In the genomic region with DNA sequence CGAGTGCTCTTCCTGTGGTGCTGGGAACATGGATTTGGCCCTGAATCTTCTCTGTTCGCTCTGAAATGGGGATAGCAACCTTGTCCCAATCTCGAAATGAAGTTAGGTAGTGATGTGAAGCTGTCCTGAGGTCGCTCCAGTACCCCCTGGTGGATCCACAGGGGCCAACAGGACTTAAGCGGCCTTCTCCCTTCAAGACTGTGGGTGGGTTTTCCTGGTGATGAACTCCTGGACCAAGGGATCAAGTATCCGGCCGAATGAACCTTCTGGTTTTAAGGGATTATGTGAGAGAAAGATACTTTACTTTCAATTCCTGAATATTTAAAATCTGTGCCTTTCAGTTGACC, we compare ENCODE assay signal across 28 cellular contexts.
DNase-seq lines count a peak whose midpoint lies in the region; ATAC-seq, FAIRE-seq and TF ChIP-seq lines count a peak whose summit lies in the region.
"Had no signal": no experiment of that assay in that cellular context is flagged by ENCODE, and none has a peak within 500 bp of the region (broad histone marks: within the 10 kb centered on the region; RNA-seq: fewer than 3 reads in every experiment).

No MANE protein-coding gene starts in this region.

- H3K56ac ChIP-seq in mesendoderm (ENCODE audit: low read length): no peak overlapping the region

- TF ChIP-seq CTCF in GM12865 (IDR thresholded peaks at IDR 0.05; ENCODE audit: insufficient read depth, low read depth, low read length, missing control alignments): peak; percentile 11
- TF ChIP-seq CTCF in astrocyte (IDR thresholded peaks at IDR 0.05; ENCODE audit: insufficient read depth, low read depth, low read length): no peak

- ATAC-seq in effector memory CD8-positive, alpha-beta T cell (replicated peaks): no peak
- ATAC-seq: psoas muscle; stimulated activated naive CD8-positive, alpha-beta T cell treated with anti-CD3 and anti-CD28 coated beads, Interleukin-15, Interleukin-2, amounts not matched to agents 100 U/mL and 50 U/mL, for 24 hours had no signal

- H3K36me3 Mint-ChIP-seq in astrocyte (ENCODE audit: low read depth, unreplicated experiment): peaks cover 6% of the 10 kb centered on the region
- H3K36me3 Mint-ChIP-seq in effector memory CD8-positive, alpha-beta T cell (ENCODE audit: insufficient read depth): peaks cover 3% of the 10 kb centered on the region
- H3K36me3 Mint-ChIP-seq: activated naive CD8-positive, alpha-beta T cell; CD4-positive, alpha-beta memory T cell; naive B cell had no signal

- no peaks in the 10 kb centered on the region for H3K9me3 ChIP-seq in astrocyte (ENCODE audit: insufficient read depth, low read depth, low read length)
- H3K9me3 ChIP-seq: left ventricle myocardium inferior, psoas muscle, thoracic aorta had no signal

- peak overlapping the region; percentile 19 for H3K27ac Mint-ChIP-seq in astrocyte (ENCODE audit: unreplicated experiment)
- no peak overlapping the region for H3K27ac Mint-ChIP-seq in effector memory CD8-positive, alpha-beta T cell
- H3K27ac Mint-ChIP-seq: activated naive CD8-positive, alpha-beta T cell; CD4-positive, alpha-beta memory T cell; HFFc6; mesothelial cell of epicardium; naive B cell had no signal

- H3K9ac ChIP-seq in astrocyte (ENCODE audit: low read length) (no peak overlapping the region), mesendoderm (ENCODE audit: low read length) (no peak overlapping the region)

- peaks cover 12% of the 10 kb centered on the region for H3K4me1 Mint-ChIP-seq in astrocyte (ENCODE audit: low read depth, unreplicated experiment)
- H3K4me1 Mint-ChIP-seq in effector memory CD8-positive, alpha-beta T cell (ENCODE audit: low read depth in 2 of 2): no peaks in the 10 kb centered on the region
- H3K4me1 Mint-ChIP-seq: CD4-positive, alpha-beta memory T cell; mesothelial cell of epicardium had no signal

- H3K4me3 ChIP-seq in GM12865 (ENCODE audit: low read depth, low read length): no peak overlapping the region
- H3K4me3 ChIP-seq in astrocyte (ENCODE audit: insufficient read depth, low read depth, low read length): no peak overlapping the region
- no peak overlapping the region for H3K4me3 ChIP-seq in mesendoderm (ENCODE audit: low read length)
- H3K4me3 ChIP-seq: cardiac muscle cell, left ventricle myocardium inferior, psoas muscle, thoracic aorta had no signal

- DNase-seq in GM12865 (ENCODE audit: low read depth) (peak; percentile 41), HT-29 (ENCODE audit: low spot score) (peak; percentile 31), astrocyte (ENCODE audit: low read depth) (no peak), mesendoderm (peak; percentile 30), HUDEP-2 (lab: John Stamatoyannopoulos, UW; ENCODE audit: unreplicated experiment in 76 of 76) (no peak), activated gamma-delta T cell treated with Interleukin-2 at 50 U/mL for 16 hours (no peak), cerebellar nuclear complex (lab: John Stamatoyannopoulos, UW) (no peak)
- no peak for DNase-seq in effector memory CD8-positive, alpha-beta T cell
- DNase-seq: activated CD4-positive, alpha-beta T cell treated with anti-CD3 and anti-CD28 coated beads for 4 hours; activated T-cell treated with anti-CD3 and anti-CD28 coated beads for 4 hours; aorta; CD4-positive, alpha-beta memory T cell; dermis blood vessel endothelial cell; DMS 273 treated with DMSO at 0.1 percent for 48 hours; HFFc6; hypothalamus; left ventricle myocardium inferior; naive B cell; NCI-H1417; NCI-H2029 treated with DMSO at 0.1 percent for 48 hours; NCI-H748 treated with DMSO at 0.1 percent for 48 hours; psoas muscle; stimulated activated naive CD8-positive, alpha-beta T cell treated with anti-CD3 and anti-CD28 coated beads, Interleukin-15, Interleukin-2, amounts not matched to agents 100 U/mL and 50 U/mL, for 24 hours had no signal

- no peaks in the 10 kb centered on the region for H3K36me3 ChIP-seq in astrocyte (ENCODE audit: insufficient read depth, low read length)
- no peaks in the 10 kb centered on the region for H3K36me3 ChIP-seq in mesendoderm (ENCODE audit: control insufficient read depth, insufficient read depth, low read length)
- H3K36me3 ChIP-seq: cardiac muscle cell, left ventricle myocardium inferior, thoracic aorta had no signal

- no CpG with 5 or more reads among the region's 7 CpGs for WGBS in mesendoderm (ENCODE audit: extremely low coverage, insufficient coverage, low lambda C conversion rate)

- H3K9me3 Mint-ChIP-seq in astrocyte (ENCODE audit: unreplicated experiment): peaks cover 1% of the 10 kb centered on the region
- H3K9me3 Mint-ChIP-seq in effector memory CD8-positive, alpha-beta T cell: no peaks in the 10 kb centered on the region
- H3K9me3 Mint-ChIP-seq: HFFc6, mesothelial cell of epicardium, naive B cell had no signal

- H2BK120ac ChIP-seq in mesendoderm (ENCODE audit: low read depth, low read length): no peak overlapping the region

- no peaks in the 10 kb centered on the region for H3K27me3 Mint-ChIP-seq in astrocyte (ENCODE audit: low read depth, unreplicated experiment)
- H3K27me3 Mint-ChIP-seq in effector memory CD8-positive, alpha-beta T cell: peaks cover 0 to 31% of the 10 kb centered on the region in 2 donors
- H3K27me3 Mint-ChIP-seq: activated naive CD8-positive, alpha-beta T cell had no signal

- H4K5ac ChIP-seq in mesendoderm (ENCODE audit: low read length): no peak overlapping the region

- no peaks in the 10 kb centered on the region for H4K20me1 ChIP-seq in astrocyte (ENCODE audit: insufficient read depth, low read length)

- no peak overlapping the region for H2BK5ac ChIP-seq in mesendoderm (ENCODE audit: low read length)

- no peak overlapping the region for H2AFZ ChIP-seq in astrocyte (ENCODE audit: low read depth, low read length)

- H3K79me1 ChIP-seq in mesendoderm (ENCODE audit: low read length): no peaks in the 10 kb centered on the region

- H3K4me1 ChIP-seq in astrocyte (ENCODE audit: insufficient read depth, low read length) (no peaks in the 10 kb centered on the region), mesendoderm (ENCODE audit: control insufficient read depth, low read depth, low read length) (no peaks in the 10 kb centered on the region)
- H3K4me1 ChIP-seq: left ventricle myocardium inferior, psoas muscle had no signal

- no peak overlapping the region for H3K18ac ChIP-seq in mesendoderm (ENCODE audit: low read length)

- H3K27ac ChIP-seq in astrocyte (ENCODE audit: low read depth, low read length): no peak overlapping the region
- H3K27ac ChIP-seq in mesendoderm (ENCODE audit: low read depth, low read length): no peak overlapping the region
- H3K27ac ChIP-seq: cardiac muscle cell, left ventricle myocardium inferior, psoas muscle, thoracic aorta had no signal

- no peak overlapping the region for H2BK15ac ChIP-seq in mesendoderm (replicated peaks; ENCODE audit: low read depth)

- no peak overlapping the region for H3K23ac ChIP-seq in mesendoderm (ENCODE audit: low read length)

- H3K27me3 ChIP-seq in astrocyte (ENCODE audit: insufficient read depth, low read length) (no peaks in the 10 kb centered on the region), mesendoderm (ENCODE audit: insufficient read depth, low read length, poor library complexity) (no peaks in the 10 kb centered on the region)
- H3K27me3 ChIP-seq: cardiac muscle cell had no signal

- H3K4me2 ChIP-seq in astrocyte (ENCODE audit: low read length) (no peak overlapping the region), mesendoderm (ENCODE audit: low read length) (no peak overlapping the region)

- no peak overlapping the region for H4K8ac ChIP-seq in mesendoderm (ENCODE audit: low read depth, low read length)

- FAIRE-seq in astrocyte (lab: Jason Lieb, UNC): no peak
- FAIRE-seq: GM18507 had no signal

- H3K4me3 Mint-ChIP-seq in astrocyte (ENCODE audit: unreplicated experiment): no peak overlapping the region
- no peak overlapping the region for H3K4me3 Mint-ChIP-seq in effector memory CD8-positive, alpha-beta T cell
- H3K4me3 Mint-ChIP-seq: activated naive CD8-positive, alpha-beta T cell; CD4-positive, alpha-beta memory T cell; HFFc6; mesothelial cell of epicardium; naive B cell had no signal

- no peak overlapping the region for H2AK5ac ChIP-seq in mesendoderm (ENCODE audit: low read length)

- H3K4ac ChIP-seq in mesendoderm (ENCODE audit: low read depth, low read length): no peak overlapping the region

- H3K79me2 ChIP-seq in astrocyte (ENCODE audit: insufficient read depth, low read length) (no peaks in the 10 kb centered on the region), mesendoderm (ENCODE audit: control insufficient read depth, insufficient read depth, low read length) (no peaks in the 10 kb centered on the region)

Comparison
In these comparisons a context has a peak if more than half of its experiments do, and no peak if none do; other contexts are left out.
1. DNase-seq: peak in GM12865 (single experiment), HT-29 (single experiment) and mesendoderm (single experiment); none in astrocyte (single experiment), HUDEP-2 (0 of 76), activated gamma-delta T cell treated with Interleukin-2 at 50 U/mL for 16 hours (single experiment), effector memory CD8-positive, alpha-beta T cell (0 of 3) and cerebellar nuclear complex (0 of 2).